In the genomic region with DNA sequence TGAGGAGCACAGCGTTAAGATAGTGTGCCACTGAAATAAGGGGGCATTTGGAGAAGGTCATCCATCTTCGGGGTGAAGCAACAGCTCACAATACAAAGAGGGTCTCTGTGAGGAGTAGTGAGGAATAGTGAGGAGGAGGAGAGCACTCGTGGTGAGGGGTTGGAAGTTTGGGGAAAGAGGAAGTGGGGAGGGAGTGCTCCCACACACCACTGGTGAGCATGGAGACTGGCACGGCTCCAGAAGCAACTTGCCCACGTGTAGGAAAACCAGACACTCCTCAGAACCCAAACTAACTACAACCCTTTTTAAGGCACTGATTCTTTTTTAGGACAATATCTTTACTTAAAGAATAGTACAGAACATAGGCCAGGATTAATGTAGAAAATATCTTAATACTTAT, we compare ENCODE assay signal across 1 cellular context.
A peak's percentile ranks its signal among the peaks of the same experiment; 100 is the strongest.
TF ChIP-seq lines count a peak whose summit lies in the region.

No MANE protein-coding gene starts in this region.

TF ChIP-seq in HEK293, 187 proteins besides CTCF, POLR2A, EP300 and RAD21 (continued from another document):
- TF ChIP-seq ZNF398 (tag by site-specific recombination; IDR thresholded peaks at IDR 0.05) = peak; percentile 28; the same call in 1 of the 2 replicates
- 0 out of 2 replicates have a peak, but pooled peaks have one; percentile 50 for TF ChIP-seq ZFHX2 (tag by site-specific recombination; conservative IDR thresholded peaks at IDR 0.05)
- TF ChIP-seq ZXDB (tag by site-specific recombination; IDR thresholded peaks at IDR 0.05) = no peak
